10 cellular contexts compared by ENCODE assay signal in the genomic region with DNA sequence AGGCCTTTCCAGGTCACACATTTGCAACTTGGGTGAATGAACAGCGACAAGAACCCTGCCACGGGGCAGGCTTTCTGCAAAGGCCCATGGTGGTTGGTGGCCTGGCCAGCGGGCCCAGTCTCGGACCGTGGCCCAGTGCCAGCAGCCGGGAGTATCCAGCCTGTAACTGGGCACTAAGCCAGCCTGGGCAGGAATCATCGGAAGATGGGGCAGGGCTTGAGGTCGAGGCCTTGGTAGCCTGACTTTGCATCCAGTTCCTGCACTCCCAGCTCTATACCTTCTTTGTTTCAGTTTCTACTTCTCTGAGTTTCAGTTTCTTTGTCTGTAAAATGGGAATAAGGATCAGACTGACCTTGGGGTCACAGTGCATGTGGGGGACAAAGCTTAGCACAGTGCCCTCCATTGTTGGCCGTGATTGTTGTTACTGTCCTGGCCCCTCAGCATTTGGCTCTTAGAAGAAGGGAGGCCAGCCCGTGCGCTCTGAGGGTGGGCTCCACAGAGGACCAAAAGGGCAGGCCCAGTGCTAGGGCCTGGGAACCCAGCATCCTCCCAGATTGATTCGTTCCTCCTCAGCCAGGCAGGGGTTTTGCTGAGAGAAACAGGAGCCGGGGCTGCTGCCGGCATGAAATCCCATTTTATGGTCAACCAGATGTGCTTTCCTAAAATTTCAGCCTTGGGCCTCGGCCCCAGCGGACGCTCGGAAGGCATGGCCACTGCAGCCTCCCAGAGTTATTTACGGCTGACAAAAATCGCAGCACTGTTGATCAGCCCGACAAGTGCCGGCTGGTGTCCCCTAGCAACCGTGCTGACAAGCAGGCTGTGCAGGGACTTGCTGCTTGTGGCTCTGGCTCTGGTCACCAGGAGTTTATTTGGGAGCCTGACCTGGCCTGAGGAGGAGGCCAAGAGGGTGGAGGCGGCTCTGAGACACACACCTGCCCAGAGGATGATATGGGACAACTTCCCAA. TPM values are rescaled to one million over a fixed set of nuclear protein-coding genes. Genes with fewer than 3 reads are reported as not detected.
DNase-seq lines count a peak whose midpoint lies in the region; ATAC-seq and TF ChIP-seq lines count a peak whose summit lies in the region.
"Had no signal": no experiment of that assay in that cellular context is flagged by ENCODE, and none has a peak within 500 bp of the region (broad histone marks: within the 10 kb centered on the region; RNA-seq: fewer than 3 reads in every experiment).

No MANE protein-coding gene starts in this region.

- intact Hi-C loops in activated T-helper 1 cell treated with anti-CD3 and anti-CD28 coated beads, Interleukin-12 subunit alpha, Interleukin-12 subunit beta, Interleukin-2, Interleukin-4 antibody, amounts not matched to agents 30 ng/mL and 10 ng/mL and 1 ng/mL, durations not matched to agents 14 hours and 24 hours and 36 hours (cut with micrococcal nuclease) = no loop called here
- intact Hi-C loops in heart left ventricle (cut with DNase I) = loop anchor here in 4 of 10 donors (2.0 to 10.0 kb wide), 3 partner anchors 37 to 134 kb away; no protein-coding TSS in a partner anchor
- intact Hi-C loops in psoas muscle (cut with DNase I) = no loop called here

- no peaks in the 10 kb centered on the region for H3K9me3 ChIP-seq in heart left ventricle
- no peaks in the 10 kb centered on the region for H3K9me3 ChIP-seq in psoas muscle
- no peaks in the 10 kb centered on the region for H3K9me3 ChIP-seq in SJCRH30 (replicated peaks)

- WGBS in heart left ventricle, 4 donors = 34 to 42% (median 40%) methylated on average over 19 to 24 of the region's 24 CpGs
- 15 to 25% (median 24%) methylated on average over 24 of the region's 24 CpGs for WGBS in psoas muscle, 3 donors

- no peaks in the 10 kb centered on the region for H3K27me3 Mint-ChIP-seq in activated T-helper 1 cell treated with anti-CD3 and anti-CD28 coated beads, Interleukin-12 subunit alpha, Interleukin-12 subunit beta, Interleukin-2, Interleukin-4 antibody, amounts not matched to agents 30 ng/mL and 10 ng/mL and 1 ng/mL, durations not matched to agents 14 hours and 24 hours and 36 hours (ENCODE audit: insufficient read depth)
- H3K27me3 Mint-ChIP-seq in osteocyte (ENCODE audit: unreplicated experiment) = no peaks in the 10 kb centered on the region

- H3K27ac ChIP-seq in heart left ventricle (peak overlapping the region; percentile 40 to 90 (median 83)), psoas muscle (peak overlapping the region; percentile 88), SJCRH30 (no peak overlapping the region)
- H3K27ac ChIP-seq: epithelial cell of prostate had no signal

- H3K36me3 ChIP-seq in heart left ventricle = peaks cover 0 to 87% (median 74%) of the 10 kb centered on the region in 9 donors
- H3K36me3 ChIP-seq in psoas muscle (ENCODE audit: insufficient read depth in 1 of 2, low read depth in 1 of 2) = peaks cover 0 to 57% of the 10 kb centered on the region in 2 donors
- no peaks in the 10 kb centered on the region for H3K36me3 ChIP-seq in SJCRH30

- H3K4me1 Mint-ChIP-seq in activated T-helper 1 cell treated with anti-CD3 and anti-CD28 coated beads, Interleukin-12 subunit alpha, Interleukin-12 subunit beta, Interleukin-2, Interleukin-4 antibody, amounts not matched to agents 30 ng/mL and 10 ng/mL and 1 ng/mL, durations not matched to agents 14 hours and 24 hours and 36 hours (ENCODE audit: low read depth) = peaks cover 24% of the 10 kb centered on the region
- H3K4me1 Mint-ChIP-seq in osteocyte (ENCODE audit: unreplicated experiment) = peaks cover 10% of the 10 kb centered on the region

- no peak overlapping the region for H3K4me3 Mint-ChIP-seq in activated T-helper 1 cell treated with anti-CD3 and anti-CD28 coated beads, Interleukin-12 subunit alpha, Interleukin-12 subunit beta, Interleukin-2, Interleukin-4 antibody, amounts not matched to agents 30 ng/mL and 10 ng/mL and 1 ng/mL, durations not matched to agents 14 hours and 24 hours and 36 hours
- no peak overlapping the region for H3K4me3 Mint-ChIP-seq in osteocyte (ENCODE audit: unreplicated experiment)

- TF ChIP-seq CTCF in heart left ventricle (IDR thresholded peaks at IDR 0.05) (no peak), psoas muscle (IDR thresholded peaks at IDR 0.05) (no peak), osteocyte (IDR thresholded peaks at IDR 0.05) (no peak)

- peaks cover 36% of the 10 kb centered on the region for H3K36me3 Mint-ChIP-seq in activated T-helper 1 cell treated with anti-CD3 and anti-CD28 coated beads, Interleukin-12 subunit alpha, Interleukin-12 subunit beta, Interleukin-2, Interleukin-4 antibody, amounts not matched to agents 30 ng/mL and 10 ng/mL and 1 ng/mL, durations not matched to agents 14 hours and 24 hours and 36 hours (ENCODE audit: low read depth)
- H3K36me3 Mint-ChIP-seq in osteocyte (ENCODE audit: unreplicated experiment) = peaks cover 29% of the 10 kb centered on the region

- H3K4me3 ChIP-seq in heart left ventricle (no peak overlapping the region), psoas muscle (no peak overlapping the region), SJCRH30 (no peak overlapping the region)

- DNase-seq in COLO829 (ENCODE audit: low spot score) (peak; percentile 57), heart left ventricle (peak; percentile 80 to 90 (median 90)), psoas muscle (peak; percentile 88 to 89), SJCRH30 (no peak), osteocyte (ENCODE audit: extremely low spot score, unreplicated experiment) (no peak)
- DNase-seq in activated T-helper 1 cell treated with anti-CD3 and anti-CD28 coated beads, Interleukin-12 subunit alpha, Interleukin-12 subunit beta, Interleukin-2, Interleukin-4 antibody, amounts not matched to agents 30 ng/mL and 10 ng/mL and 1 ng/mL, durations not matched to agents 14 hours and 24 hours and 36 hours (ENCODE audit: low spot score) = no peak
- DNase-seq: NCI-H524 treated with DMSO at 0.1 percent for 48 hours had no signal

- H3K27me3 ChIP-seq in heart left ventricle (no peaks in the 10 kb centered on the region), psoas muscle (ENCODE audit: insufficient read depth in 3 of 3, low read length in 2 of 3) (no peaks in the 10 kb centered on the region), SJCRH30 (peaks cover 5% of the 10 kb centered on the region; the same call in 1 of the 2 replicates)

- TF ChIP-seq POLR2A in heart left ventricle (IDR thresholded peaks at IDR 0.05) = no peak

- H3K9me3 Mint-ChIP-seq in activated T-helper 1 cell treated with anti-CD3 and anti-CD28 coated beads, Interleukin-12 subunit alpha, Interleukin-12 subunit beta, Interleukin-2, Interleukin-4 antibody, amounts not matched to agents 30 ng/mL and 10 ng/mL and 1 ng/mL, durations not matched to agents 14 hours and 24 hours and 36 hours = no peaks in the 10 kb centered on the region
- no peaks in the 10 kb centered on the region for H3K9me3 Mint-ChIP-seq in osteocyte (ENCODE audit: unreplicated experiment)

- ATAC-seq in heart left ventricle = peak; percentile 66 to 78 (median 73)
- ATAC-seq in psoas muscle = peak; percentile 50 to 89 (median 67)
- ATAC-seq in GM21526 (IDR thresholded peaks at IDR 0.05; ENCODE audit: low FRiP score, unreplicated experiment) = no peak
- ATAC-seq in HG03571 (IDR thresholded peaks at IDR 0.05; ENCODE audit: unreplicated experiment) = no peak

- H3K4me1 ChIP-seq in heart left ventricle (peaks cover 16 to 61% (median 41%) of the 10 kb centered on the region in 12 donors), psoas muscle (peaks cover 43% of the 10 kb centered on the region), SJCRH30 (no peaks in the 10 kb centered on the region)

- peak overlapping the region; percentile 75 for H3K27ac Mint-ChIP-seq in activated T-helper 1 cell treated with anti-CD3 and anti-CD28 coated beads, Interleukin-12 subunit alpha, Interleukin-12 subunit beta, Interleukin-2, Interleukin-4 antibody, amounts not matched to agents 30 ng/mL and 10 ng/mL and 1 ng/mL, durations not matched to agents 14 hours and 24 hours and 36 hours
- H3K27ac Mint-ChIP-seq in osteocyte (ENCODE audit: unreplicated experiment) = no peak overlapping the region

RNA-seq across cellular contexts. Expression of a gene that starts 43.6 kb away (rescaled TPM):
- total RNA-seq in activated T-helper 1 cell treated with anti-CD3 and anti-CD28 coated beads, Interleukin-12 subunit alpha, Interleukin-12 subunit beta, Interleukin-2, Interleukin-4 antibody, amounts not matched to agents 30 ng/mL and 10 ng/mL and 1 ng/mL, durations not matched to agents 14 hours and 24 hours and 36 hours = 70.2 and 74.3 TPM in 2 replicates
- total RNA-seq in heart left ventricle (10 to 100 TPM; 22.8 to 54.8 (median 33.9) TPM), psoas muscle (10 to 100 TPM in 3 of 4 donors, 1 to 10 TPM in 1; 10.0 to 15.1 (median 14.4) TPM), osteocyte (26.6 and 32.4 TPM in 2 replicates)
- polyA plus RNA-seq in heart left ventricle (10 to 100 TPM in 1 of 2 donors, 1 to 10 TPM in 1; 8.3 to 17.1 TPM), psoas muscle (10 to 100 TPM in 1 of 3 donors, 1 to 10 TPM in 2; 5.0 to 10.1 (median 6.0) TPM)
- total RNA-seq in SJCRH30 (2014; rRNA removed; shearing (Covaris generic)) = 0.71 and 1.6 TPM in 2 replicates

Comparison
In these comparisons a context has a peak if more than half of its experiments do, and no peak if none do; other contexts are left out.
1. DNase-seq: peak in COLO829 (single experiment), heart left ventricle (5 of 5) and psoas muscle (2 of 2); none in activated T-helper 1 cell treated with anti-CD3 and anti-CD28 coated beads, Interleukin-12 subunit alpha, Interleukin-12 subunit beta, Interleukin-2, Interleukin-4 antibody, amounts not matched to agents 30 ng/mL and 10 ng/mL and 1 ng/mL, durations not matched to agents 14 hours and 24 hours and 36 hours (single experiment), SJCRH30 (0 of 2) and osteocyte (single experiment).
2. ATAC-seq: peak in heart left ventricle (4 of 4) and psoas muscle (4 of 4); none in GM21526 (single experiment) and HG03571 (single experiment).